ENCODE assay signal across 1 cellular context in the genomic region with DNA sequence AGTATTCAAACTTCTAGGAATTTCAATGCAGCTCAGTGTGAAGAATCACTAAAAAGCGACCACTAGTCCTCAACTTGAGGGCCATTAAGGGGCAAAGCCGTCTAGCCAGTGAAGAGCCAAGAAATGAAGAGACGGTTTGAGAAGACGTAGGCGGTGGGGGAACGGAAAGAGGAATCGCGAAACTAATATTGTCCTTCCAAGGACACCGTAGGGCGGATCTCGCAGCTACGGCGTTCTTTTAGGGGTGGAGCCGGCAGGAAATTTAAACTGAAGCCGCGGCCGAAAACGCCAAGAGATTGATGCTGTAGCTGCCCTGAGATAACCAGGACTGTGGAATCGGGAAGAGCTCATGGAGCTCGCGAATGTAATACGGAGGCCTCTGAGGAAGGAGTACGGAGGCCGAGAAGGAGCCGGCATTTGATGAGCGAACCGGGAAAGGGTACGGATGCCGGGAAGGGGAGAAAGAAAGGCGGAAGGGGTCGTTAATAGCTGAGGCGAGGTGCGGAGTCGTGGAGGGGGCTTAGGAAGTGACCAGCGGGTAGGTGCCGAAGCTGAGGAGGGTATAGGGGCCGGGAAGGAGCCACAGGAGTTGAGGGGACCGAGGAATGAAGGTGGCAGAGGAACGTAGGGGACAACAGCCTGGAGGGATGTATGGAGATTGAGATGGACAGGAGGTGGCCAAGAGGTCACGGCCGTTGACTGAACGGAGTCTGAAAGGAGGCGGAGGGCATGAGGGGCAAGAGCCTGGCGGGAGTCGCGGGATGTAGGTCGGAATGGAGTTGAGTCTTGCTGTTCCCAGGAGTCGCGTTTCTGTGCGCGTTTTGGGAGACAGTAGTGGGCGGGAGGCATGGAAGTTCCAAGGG.
TF ChIP-seq lines count a peak whose summit lies in the region.

A gene with protein sequence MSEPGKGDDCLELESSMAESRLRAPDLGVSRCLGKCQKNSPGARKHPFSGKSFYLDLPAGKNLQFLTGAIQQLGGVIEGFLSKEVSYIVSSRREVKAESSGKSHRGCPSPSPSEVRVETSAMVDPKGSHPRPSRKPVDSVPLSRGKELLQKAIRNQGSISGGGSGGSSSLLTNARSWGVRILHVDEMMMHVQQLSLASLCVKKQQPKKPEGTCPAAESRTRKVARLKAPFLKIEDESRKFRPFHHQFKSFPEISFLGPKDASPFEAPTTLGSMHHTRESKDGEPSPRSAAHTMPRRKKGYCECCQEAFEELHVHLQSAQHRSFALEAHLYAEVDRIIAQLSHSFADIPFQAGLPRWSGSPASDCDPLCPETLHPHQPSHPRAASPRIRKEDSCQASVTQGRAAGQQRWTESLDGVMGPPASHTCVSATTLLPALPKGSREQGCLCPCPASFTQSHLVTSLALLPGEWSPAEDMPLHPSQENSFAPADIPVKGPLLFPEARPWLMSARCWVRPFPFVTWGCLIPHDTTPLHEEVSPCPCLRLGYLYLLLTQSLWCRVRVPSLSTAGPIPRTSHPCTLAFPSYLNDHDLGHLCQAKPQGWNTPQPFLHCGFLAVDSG (plus strand): TSS at position 265 of the 863 bp plus-strand sequence. CDS start 156 bp downstream, at position 421.

TF ChIP-seq in WTC11, 78 proteins besides CTCF, POLR2A, EP300 and RAD21 (continued from another document):
- TF ChIP-seq ZNF396 (CRISPR knock-in tag; IDR thresholded peaks at IDR 0.05; ENCODE audit: borderline replicate concordance) (no peak), ZNF232 (CRISPR knock-in tag; IDR thresholded peaks at IDR 0.05) (0 out of 2 replicates have a peak, but pooled peaks have one; percentile 39), ZNF219 (CRISPR knock-in tag; IDR thresholded peaks at IDR 0.05; ENCODE audit: borderline replicate concordance) (no peak), ETV6 (CRISPR knock-in tag; IDR thresholded peaks at IDR 0.05) (0 out of 2 replicates have a peak, but pooled peaks have one; percentile 30), ESRRA (CRISPR knock-in tag; IDR thresholded peaks at IDR 0.05; ENCODE audit: borderline replicate concordance) (no peak)
- TF ChIP-seq, protein P1, sequence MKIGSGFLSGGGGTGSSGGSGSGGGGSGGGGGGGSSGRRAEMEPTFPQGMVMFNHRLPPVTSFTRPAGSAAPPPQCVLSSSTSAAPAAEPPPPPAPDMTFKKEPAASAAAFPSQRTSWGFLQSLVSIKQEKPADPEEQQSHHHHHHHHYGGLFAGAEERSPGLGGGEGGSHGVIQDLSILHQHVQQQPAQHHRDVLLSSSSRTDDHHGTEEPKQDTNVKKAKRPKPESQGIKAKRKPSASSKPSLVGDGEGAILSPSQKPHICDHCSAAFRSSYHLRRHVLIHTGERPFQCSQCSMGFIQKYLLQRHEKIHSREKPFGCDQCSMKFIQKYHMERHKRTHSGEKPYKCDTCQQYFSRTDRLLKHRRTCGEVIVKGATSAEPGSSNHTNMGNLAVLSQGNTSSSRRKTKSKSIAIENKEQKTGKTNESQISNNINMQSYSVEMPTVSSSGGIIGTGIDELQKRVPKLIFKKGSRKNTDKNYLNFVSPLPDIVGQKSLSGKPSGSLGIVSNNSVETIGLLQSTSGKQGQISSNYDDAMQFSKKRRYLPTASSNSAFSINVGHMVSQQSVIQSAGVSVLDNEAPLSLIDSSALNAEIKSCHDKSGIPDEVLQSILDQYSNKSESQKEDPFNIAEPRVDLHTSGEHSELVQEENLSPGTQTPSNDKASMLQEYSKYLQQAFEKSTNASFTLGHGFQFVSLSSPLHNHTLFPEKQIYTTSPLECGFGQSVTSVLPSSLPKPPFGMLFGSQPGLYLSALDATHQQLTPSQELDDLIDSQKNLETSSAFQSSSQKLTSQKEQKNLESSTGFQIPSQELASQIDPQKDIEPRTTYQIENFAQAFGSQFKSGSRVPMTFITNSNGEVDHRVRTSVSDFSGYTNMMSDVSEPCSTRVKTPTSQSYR (CRISPR knock-in tag; IDR thresholded peaks at IDR 0.05), result no peak
